ENCODE assay signal across 1 cellular context in the genomic region with DNA sequence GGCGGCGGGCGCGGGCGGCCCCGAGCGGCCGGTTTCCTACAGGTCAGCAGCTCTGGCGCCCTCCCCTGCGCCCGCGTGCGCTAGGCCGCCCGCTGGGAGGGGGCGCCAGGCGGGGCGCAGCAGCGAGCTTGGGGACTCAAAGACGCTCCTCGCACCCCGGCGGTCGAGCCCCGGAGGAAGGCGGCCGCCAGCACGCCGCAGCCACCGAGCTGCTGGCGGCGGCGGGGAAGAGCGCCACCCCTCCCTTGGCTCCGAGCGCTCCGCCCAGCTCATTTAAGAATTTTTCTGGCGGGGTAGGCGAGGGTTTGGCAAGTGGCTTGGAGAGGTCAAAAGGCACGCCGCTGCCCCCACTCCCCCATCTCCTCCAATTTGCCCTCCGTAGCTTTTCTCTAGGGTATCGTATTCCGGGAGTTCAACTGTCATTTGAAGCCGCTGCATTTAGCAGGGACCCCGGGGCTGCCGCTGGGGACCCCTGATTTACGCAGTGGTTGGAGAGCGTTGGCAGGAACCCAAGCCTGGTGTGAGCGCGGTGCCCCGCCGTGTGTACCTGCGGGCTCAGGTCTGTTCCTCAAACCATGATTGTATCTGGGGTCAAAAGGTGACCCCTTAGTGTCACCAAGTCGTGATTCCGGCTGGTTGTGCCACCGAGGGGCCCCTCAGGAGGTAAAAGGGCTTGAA.
A peak's percentile ranks its signal among the peaks of the same experiment; 100 is the strongest.
TF ChIP-seq lines count a peak whose summit lies in the region.

No MANE protein-coding gene starts in this region.

TF ChIP-seq in HepG2, 621 proteins besides CTCF, POLR2A, EP300 and RAD21 (continued from another document and continues in another):
- TF ChIP-seq NCOR1 (IDR thresholded peaks at IDR 0.05; ENCODE audit: borderline replicate concordance, low read length) (peak; percentile 73; the same call in 1 of the 2 replicates), TFDP2 (CRISPR knock-in tag; IDR thresholded peaks at IDR 0.05) (peak; percentile 88; the same call in 1 of the 2 replicates), NR2F1 (CRISPR knock-in tag; IDR thresholded peaks at IDR 0.05) (peak; percentile 63 to 97; a peak in 3 of 4 replicates), ZC3H13 (CRISPR knock-in tag; IDR thresholded peaks at IDR 0.05) (peak; percentile 84; the same call in 1 of the 2 replicates), FLYWCH1 (CRISPR knock-in tag; IDR thresholded peaks at IDR 0.05) (peak; percentile 76; the same call in 1 of the 2 replicates), TOE1 (CRISPR knock-in tag; IDR thresholded peaks at IDR 0.05) (no peak), NR2C2 (CRISPR knock-in tag; IDR thresholded peaks at IDR 0.05; ENCODE audit: borderline replicate concordance) (peak; percentile 57; the same call in 1 of the 2 replicates), ATF7-NPFF (CRISPR knock-in tag; IDR thresholded peaks at IDR 0.05; ENCODE audit: low read depth) (peak; percentile 80; the same call in 1 of the 2 replicates), MXD1 (CRISPR knock-in tag; IDR thresholded peaks at IDR 0.05) (peak; percentile 80; the same call in 1 of the 2 replicates), DNMT1 (CRISPR knock-in tag; IDR thresholded peaks at IDR 0.05) (peak; percentile 69; the same call in 1 of the 2 replicates), ZBTB37 (CRISPR knock-in tag; IDR thresholded peaks at IDR 0.05) (0 out of 2 replicates have a peak, but pooled peaks have one; percentile 74), HNF4G (IDR thresholded peaks at IDR 0.05; ENCODE audit: borderline replicate concordance, low read depth, low read length) (no peak), HNF4G (CRISPR knock-in tag; IDR thresholded peaks at IDR 0.05; ENCODE audit: borderline replicate concordance, low read depth) (peak; percentile 50; the same call in 1 of the 2 replicates), ZNF562 (CRISPR knock-in tag; IDR thresholded peaks at IDR 0.05; ENCODE audit: borderline replicate concordance) (no peak), KMT2A (CRISPR knock-in tag; IDR thresholded peaks at IDR 0.05) (peak; percentile 63; the same call in 1 of the 2 replicates), ZNF841 (CRISPR knock-in tag; IDR thresholded peaks at IDR 0.05; ENCODE audit: borderline replicate concordance) (0 out of 2 replicates have a peak, but pooled peaks have one; percentile 52), ZNF260 (CRISPR knock-in tag; IDR thresholded peaks at IDR 0.05; ENCODE audit: borderline replicate concordance, low read depth) (no peak), ZNF451 (CRISPR knock-in tag; IDR thresholded peaks at IDR 0.05) (0 out of 2 replicates have a peak, but pooled peaks have one; percentile 27), ZNF563 (CRISPR knock-in tag; IDR thresholded peaks at IDR 0.05) (peak; percentile 90; the same call in 1 of the 2 replicates), ZMYM4 (CRISPR knock-in tag; IDR thresholded peaks at IDR 0.05) (peak; percentile 41; the same call in 1 of the 2 replicates), ZMYM3 (CRISPR knock-in tag; IDR thresholded peaks at IDR 0.05) (no peak), ZNF607 (CRISPR knock-in tag; IDR thresholded peaks at IDR 0.05; ENCODE audit: borderline replicate concordance) (peak; percentile 69; the same call in 1 of the 2 replicates), NFKB2 (CRISPR knock-in tag; IDR thresholded peaks at IDR 0.05; ENCODE audit: borderline replicate concordance) (0 out of 2 replicates have a peak, but pooled peaks have one; percentile 64), ATAD3A (CRISPR knock-in tag; IDR thresholded peaks at IDR 0.05) (no peak), TFDP1 (CRISPR knock-in tag; IDR thresholded peaks at IDR 0.05; ENCODE audit: borderline replicate concordance) (peak; percentile 79; the same call in 1 of the 2 replicates), NR2F2 (IDR thresholded peaks at IDR 0.05; ENCODE audit: borderline replicate concordance, low read depth) (peak; percentile 57; the same call in 1 of the 2 replicates), ZEB1 (IDR thresholded peaks at IDR 0.05; ENCODE audit: insufficient replicate concordance, low read depth) (peak; percentile 33)
- TF ChIP-seq, protein P1, sequence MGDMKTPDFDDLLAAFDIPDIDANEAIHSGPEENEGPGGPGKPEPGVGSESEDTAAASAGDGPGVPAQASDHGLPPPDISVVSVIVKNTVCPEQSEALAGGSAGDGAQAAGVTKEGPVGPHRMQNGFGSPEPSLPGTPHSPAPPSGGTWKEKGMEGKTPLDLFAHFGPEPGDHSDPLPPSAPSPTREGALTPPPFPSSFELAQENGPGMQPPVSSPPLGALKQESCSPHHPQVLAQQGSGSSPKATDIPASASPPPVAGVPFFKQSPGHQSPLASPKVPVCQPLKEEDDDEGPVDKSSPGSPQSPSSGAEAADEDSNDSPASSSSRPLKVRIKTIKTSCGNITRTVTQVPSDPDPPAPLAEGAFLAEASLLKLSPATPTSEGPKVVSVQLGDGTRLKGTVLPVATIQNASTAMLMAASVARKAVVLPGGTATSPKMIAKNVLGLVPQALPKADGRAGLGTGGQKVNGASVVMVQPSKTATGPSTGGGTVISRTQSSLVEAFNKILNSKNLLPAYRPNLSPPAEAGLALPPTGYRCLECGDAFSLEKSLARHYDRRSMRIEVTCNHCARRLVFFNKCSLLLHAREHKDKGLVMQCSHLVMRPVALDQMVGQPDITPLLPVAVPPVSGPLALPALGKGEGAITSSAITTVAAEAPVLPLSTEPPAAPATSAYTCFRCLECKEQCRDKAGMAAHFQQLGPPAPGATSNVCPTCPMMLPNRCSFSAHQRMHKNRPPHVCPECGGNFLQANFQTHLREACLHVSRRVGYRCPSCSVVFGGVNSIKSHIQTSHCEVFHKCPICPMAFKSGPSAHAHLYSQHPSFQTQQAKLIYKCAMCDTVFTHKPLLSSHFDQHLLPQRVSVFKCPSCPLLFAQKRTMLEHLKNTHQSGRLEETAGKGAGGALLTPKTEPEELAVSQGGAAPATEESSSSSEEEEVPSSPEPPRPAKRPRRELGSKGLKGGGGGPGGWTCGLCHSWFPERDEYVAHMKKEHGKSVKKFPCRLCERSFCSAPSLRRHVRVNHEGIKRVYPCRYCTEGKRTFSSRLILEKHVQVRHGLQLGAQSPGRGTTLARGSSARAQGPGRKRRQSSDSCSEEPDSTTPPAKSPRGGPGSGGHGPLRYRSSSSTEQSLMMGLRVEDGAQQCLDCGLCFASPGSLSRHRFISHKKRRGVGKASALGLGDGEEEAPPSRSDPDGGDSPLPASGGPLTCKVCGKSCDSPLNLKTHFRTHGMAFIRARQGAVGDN (CRISPR knock-in tag; IDR thresholded peaks at IDR 0.05): peak; percentile 88
- TF ChIP-seq, protein P2, sequence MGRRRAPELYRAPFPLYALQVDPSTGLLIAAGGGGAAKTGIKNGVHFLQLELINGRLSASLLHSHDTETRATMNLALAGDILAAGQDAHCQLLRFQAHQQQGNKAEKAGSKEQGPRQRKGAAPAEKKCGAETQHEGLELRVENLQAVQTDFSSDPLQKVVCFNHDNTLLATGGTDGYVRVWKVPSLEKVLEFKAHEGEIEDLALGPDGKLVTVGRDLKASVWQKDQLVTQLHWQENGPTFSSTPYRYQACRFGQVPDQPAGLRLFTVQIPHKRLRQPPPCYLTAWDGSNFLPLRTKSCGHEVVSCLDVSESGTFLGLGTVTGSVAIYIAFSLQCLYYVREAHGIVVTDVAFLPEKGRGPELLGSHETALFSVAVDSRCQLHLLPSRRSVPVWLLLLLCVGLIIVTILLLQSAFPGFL (CRISPR knock-in tag; IDR thresholded peaks at IDR 0.05): 0 out of 2 replicates have a peak, but pooled peaks have one; percentile 65
- TF ChIP-seq, protein P3, sequence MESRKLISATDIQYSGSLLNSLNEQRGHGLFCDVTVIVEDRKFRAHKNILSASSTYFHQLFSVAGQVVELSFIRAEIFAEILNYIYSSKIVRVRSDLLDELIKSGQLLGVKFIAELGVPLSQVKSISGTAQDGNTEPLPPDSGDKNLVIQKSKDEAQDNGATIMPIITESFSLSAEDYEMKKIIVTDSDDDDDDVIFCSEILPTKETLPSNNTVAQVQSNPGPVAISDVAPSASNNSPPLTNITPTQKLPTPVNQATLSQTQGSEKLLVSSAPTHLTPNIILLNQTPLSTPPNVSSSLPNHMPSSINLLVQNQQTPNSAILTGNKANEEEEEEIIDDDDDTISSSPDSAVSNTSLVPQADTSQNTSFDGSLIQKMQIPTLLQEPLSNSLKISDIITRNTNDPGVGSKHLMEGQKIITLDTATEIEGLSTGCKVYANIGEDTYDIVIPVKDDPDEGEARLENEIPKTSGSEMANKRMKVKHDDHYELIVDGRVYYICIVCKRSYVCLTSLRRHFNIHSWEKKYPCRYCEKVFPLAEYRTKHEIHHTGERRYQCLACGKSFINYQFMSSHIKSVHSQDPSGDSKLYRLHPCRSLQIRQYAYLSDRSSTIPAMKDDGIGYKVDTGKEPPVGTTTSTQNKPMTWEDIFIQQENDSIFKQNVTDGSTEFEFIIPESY (CRISPR knock-in tag; IDR thresholded peaks at IDR 0.05): no peak
- TF ChIP-seq, protein P4, sequence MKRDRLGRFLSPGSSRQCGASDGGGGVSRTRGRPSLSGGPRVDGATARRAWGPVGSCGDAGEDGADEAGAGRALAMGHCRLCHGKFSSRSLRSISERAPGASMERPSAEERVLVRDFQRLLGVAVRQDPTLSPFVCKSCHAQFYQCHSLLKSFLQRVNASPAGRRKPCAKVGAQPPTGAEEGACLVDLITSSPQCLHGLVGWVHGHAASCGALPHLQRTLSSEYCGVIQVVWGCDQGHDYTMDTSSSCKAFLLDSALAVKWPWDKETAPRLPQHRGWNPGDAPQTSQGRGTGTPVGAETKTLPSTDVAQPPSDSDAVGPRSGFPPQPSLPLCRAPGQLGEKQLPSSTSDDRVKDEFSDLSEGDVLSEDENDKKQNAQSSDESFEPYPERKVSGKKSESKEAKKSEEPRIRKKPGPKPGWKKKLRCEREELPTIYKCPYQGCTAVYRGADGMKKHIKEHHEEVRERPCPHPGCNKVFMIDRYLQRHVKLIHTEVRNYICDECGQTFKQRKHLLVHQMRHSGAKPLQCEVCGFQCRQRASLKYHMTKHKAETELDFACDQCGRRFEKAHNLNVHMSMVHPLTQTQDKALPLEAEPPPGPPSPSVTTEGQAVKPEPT (CRISPR knock-in tag; IDR thresholded peaks at IDR 0.05; ENCODE audit: low read depth): peak; percentile 65; the same call in 1 of the 2 replicates
- TF ChIP-seq, protein P5, sequence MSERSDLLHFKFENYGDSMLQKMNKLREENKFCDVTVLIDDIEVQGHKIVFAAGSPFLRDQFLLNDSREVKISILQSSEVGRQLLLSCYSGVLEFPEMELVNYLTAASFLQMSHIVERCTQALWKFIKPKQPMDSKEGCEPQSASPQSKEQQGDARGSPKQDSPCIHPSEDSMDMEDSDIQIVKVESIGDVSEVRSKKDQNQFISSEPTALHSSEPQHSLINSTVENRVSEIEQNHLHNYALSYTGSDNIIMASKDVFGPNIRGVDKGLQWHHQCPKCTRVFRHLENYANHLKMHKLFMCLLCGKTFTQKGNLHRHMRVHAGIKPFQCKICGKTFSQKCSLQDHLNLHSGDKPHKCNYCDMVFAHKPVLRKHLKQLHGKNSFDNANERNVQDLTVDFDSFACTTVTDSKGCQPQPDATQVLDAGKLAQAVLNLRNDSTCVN (CRISPR knock-in tag; IDR thresholded peaks at IDR 0.05; ENCODE audit: borderline replicate concordance): peak; percentile 23; the same call in 1 of the 2 replicates
- TF ChIP-seq, protein P6, sequence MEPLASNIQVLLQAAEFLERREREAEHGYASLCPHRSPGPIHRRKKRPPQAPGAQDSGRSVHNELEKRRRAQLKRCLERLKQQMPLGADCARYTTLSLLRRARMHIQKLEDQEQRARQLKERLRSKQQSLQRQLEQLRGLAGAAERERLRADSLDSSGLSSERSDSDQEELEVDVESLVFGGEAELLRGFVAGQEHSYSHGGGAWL (CRISPR knock-in tag; IDR thresholded peaks at IDR 0.05): peak; percentile 68; the same call in 1 of the 2 replicates
- TF ChIP-seq, protein P7, sequence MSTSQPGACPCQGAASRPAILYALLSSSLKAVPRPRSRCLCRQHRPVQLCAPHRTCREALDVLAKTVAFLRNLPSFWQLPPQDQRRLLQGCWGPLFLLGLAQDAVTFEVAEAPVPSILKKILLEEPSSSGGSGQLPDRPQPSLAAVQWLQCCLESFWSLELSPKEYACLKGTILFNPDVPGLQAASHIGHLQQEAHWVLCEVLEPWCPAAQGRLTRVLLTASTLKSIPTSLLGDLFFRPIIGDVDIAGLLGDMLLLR (CRISPR knock-in tag; IDR thresholded peaks at IDR 0.05): 0 out of 2 replicates have a peak, but pooled peaks have one; percentile 41
- TF ChIP-seq, protein P8, sequence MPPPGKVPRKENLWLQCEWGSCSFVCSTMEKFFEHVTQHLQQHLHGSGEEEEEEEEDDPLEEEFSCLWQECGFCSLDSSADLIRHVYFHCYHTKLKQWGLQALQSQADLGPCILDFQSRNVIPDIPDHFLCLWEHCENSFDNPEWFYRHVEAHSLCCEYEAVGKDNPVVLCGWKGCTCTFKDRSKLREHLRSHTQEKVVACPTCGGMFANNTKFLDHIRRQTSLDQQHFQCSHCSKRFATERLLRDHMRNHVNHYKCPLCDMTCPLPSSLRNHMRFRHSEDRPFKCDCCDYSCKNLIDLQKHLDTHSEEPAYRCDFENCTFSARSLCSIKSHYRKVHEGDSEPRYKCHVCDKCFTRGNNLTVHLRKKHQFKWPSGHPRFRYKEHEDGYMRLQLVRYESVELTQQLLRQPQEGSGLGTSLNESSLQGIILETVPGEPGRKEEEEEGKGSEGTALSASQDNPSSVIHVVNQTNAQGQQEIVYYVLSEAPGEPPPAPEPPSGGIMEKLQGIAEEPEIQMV (CRISPR knock-in tag; IDR thresholded peaks at IDR 0.05; ENCODE audit: low read depth): no peak
